In the genomic region with DNA sequence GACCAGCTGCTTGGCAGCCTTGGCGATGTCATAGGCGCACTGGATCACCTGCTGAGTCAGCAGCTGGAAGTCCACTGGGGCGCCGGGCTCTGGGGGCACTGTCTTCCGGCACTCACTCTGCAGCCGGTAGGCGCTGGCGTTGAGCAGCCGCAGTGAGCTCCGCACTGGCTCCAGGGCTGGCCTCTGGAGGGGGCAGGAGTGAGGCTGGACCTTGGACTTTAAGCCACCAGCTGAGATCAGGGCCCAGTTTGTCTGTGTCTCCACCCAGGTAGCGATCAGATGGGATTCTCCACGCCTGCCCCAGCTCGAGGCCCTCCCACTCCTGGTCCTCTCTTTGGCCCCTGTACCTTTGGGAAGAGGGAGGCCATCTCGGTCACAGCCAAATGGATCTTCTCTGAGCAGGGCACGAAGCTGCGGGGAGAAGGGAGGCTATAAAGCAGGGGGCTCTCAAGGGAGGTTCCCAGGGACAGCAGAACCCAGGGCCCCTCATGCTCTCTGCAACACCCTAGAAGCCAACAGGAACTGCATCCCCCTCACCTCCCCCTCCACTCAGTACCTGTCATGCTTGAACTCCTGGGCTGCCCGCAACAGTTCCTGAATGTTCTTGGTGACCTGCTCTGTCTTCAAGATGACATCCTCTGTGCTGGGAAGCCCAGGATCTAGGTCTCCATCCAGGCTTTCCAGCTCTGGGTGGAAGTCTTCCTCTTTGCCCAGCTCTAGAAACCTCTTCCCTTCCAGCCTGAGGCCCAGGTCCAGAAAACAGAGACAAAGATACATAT, we compare ENCODE assay signal across 1 cellular context.
TF ChIP-seq lines count a peak whose summit lies in the region.

No MANE protein-coding gene starts in this region.

TF ChIP-seq in HepG2, 621 proteins besides CTCF, POLR2A, EP300 and RAD21 (continued from another document and continues in another):
- TF ChIP-seq, protein P1, sequence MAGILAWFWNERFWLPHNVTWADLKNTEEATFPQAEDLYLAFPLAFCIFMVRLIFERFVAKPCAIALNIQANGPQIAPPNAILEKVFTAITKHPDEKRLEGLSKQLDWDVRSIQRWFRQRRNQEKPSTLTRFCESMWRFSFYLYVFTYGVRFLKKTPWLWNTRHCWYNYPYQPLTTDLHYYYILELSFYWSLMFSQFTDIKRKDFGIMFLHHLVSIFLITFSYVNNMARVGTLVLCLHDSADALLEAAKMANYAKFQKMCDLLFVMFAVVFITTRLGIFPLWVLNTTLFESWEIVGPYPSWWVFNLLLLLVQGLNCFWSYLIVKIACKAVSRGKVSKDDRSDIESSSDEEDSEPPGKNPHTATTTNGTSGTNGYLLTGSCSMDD (CRISPR knock-in tag; IDR thresholded peaks at IDR 0.05): no peak
- TF ChIP-seq KDM6A (CRISPR knock-in tag; IDR thresholded peaks at IDR 0.05; ENCODE audit: low read depth): peak; percentile 92
- no peak for TF ChIP-seq ZNF274 (CRISPR knock-in tag; IDR thresholded peaks at IDR 0.05)
- peak; percentile 87 for TF ChIP-seq ZFX (CRISPR knock-in tag; IDR thresholded peaks at IDR 0.05; ENCODE audit: low read depth)
- no peak for TF ChIP-seq ZNF180 (CRISPR knock-in tag; IDR thresholded peaks at IDR 0.05; ENCODE audit: borderline replicate concordance, low read depth)
- TF ChIP-seq TMF1 (CRISPR knock-in tag; IDR thresholded peaks at IDR 0.05; ENCODE audit: low read depth): 0 out of 2 replicates have a peak, but pooled peaks have one; percentile 67
- TF ChIP-seq ZNF709 (CRISPR knock-in tag; IDR thresholded peaks at IDR 0.05): peak; percentile 39; the same call in 1 of the 2 replicates
- TF ChIP-seq, protein P2, sequence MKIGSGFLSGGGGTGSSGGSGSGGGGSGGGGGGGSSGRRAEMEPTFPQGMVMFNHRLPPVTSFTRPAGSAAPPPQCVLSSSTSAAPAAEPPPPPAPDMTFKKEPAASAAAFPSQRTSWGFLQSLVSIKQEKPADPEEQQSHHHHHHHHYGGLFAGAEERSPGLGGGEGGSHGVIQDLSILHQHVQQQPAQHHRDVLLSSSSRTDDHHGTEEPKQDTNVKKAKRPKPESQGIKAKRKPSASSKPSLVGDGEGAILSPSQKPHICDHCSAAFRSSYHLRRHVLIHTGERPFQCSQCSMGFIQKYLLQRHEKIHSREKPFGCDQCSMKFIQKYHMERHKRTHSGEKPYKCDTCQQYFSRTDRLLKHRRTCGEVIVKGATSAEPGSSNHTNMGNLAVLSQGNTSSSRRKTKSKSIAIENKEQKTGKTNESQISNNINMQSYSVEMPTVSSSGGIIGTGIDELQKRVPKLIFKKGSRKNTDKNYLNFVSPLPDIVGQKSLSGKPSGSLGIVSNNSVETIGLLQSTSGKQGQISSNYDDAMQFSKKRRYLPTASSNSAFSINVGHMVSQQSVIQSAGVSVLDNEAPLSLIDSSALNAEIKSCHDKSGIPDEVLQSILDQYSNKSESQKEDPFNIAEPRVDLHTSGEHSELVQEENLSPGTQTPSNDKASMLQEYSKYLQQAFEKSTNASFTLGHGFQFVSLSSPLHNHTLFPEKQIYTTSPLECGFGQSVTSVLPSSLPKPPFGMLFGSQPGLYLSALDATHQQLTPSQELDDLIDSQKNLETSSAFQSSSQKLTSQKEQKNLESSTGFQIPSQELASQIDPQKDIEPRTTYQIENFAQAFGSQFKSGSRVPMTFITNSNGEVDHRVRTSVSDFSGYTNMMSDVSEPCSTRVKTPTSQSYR (CRISPR knock-in tag; IDR thresholded peaks at IDR 0.05; ENCODE audit: borderline replicate concordance): peak; percentile 60
- no peak for TF ChIP-seq ZNF207 (IDR thresholded peaks at IDR 0.05; ENCODE audit: borderline replicate concordance)
- TF ChIP-seq, protein P3, sequence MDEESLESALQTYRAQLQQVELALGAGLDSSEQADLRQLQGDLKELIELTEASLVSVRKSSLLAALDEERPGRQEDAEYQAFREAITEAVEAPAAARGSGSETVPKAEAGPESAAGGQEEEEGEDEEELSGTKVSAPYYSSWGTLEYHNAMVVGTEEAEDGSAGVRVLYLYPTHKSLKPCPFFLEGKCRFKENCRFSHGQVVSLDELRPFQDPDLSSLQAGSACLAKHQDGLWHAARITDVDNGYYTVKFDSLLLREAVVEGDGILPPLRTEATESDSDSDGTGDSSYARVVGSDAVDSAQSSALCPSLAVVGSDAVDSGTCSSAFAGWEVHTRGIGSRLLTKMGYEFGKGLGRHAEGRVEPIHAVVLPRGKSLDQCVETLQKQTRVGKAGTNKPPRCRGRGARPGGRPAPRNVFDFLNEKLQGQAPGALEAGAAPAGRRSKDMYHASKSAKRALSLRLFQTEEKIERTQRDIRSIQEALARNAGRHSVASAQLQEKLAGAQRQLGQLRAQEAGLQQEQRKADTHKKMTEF (CRISPR knock-in tag; IDR thresholded peaks at IDR 0.05): peak; percentile 76
- peak; percentile 96 for TF ChIP-seq MAFG (CRISPR knock-in tag; IDR thresholded peaks at IDR 0.05)
- TF ChIP-seq SOX6 (IDR thresholded peaks at IDR 0.05): no peak
- peak; percentile 81 for TF ChIP-seq SOX6 (CRISPR knock-in tag; IDR thresholded peaks at IDR 0.05)
- TF ChIP-seq PAX8 (CRISPR knock-in tag; IDR thresholded peaks at IDR 0.05; ENCODE audit: borderline replicate concordance): 0 out of 2 replicates have a peak, but pooled peaks have one; percentile 40
- peak; percentile 96 for TF ChIP-seq PAXIP1 (CRISPR knock-in tag; conservative IDR thresholded peaks at IDR 0.05)
- no peak for TF ChIP-seq ZNF101 (CRISPR knock-in tag; IDR thresholded peaks at IDR 0.05; ENCODE audit: borderline replicate concordance, low read depth)
- TF ChIP-seq GATAD2A (CRISPR knock-in tag; IDR thresholded peaks at IDR 0.05): peak; percentile 84
- peak; percentile 61; the same call in 1 of the 2 replicates for TF ChIP-seq DMAP1 (CRISPR knock-in tag; IDR thresholded peaks at IDR 0.05)
- peak; percentile 81; the same call in 1 of the 2 replicates for TF ChIP-seq KDM3A (CRISPR knock-in tag; IDR thresholded peaks at IDR 0.05; ENCODE audit: low read depth)
- no peak for TF ChIP-seq KLF9 (CRISPR knock-in tag; IDR thresholded peaks at IDR 0.05; ENCODE audit: low read depth)
- TF ChIP-seq XBP1 (CRISPR knock-in tag; IDR thresholded peaks at IDR 0.05): no peak
- TF ChIP-seq, protein P4, sequence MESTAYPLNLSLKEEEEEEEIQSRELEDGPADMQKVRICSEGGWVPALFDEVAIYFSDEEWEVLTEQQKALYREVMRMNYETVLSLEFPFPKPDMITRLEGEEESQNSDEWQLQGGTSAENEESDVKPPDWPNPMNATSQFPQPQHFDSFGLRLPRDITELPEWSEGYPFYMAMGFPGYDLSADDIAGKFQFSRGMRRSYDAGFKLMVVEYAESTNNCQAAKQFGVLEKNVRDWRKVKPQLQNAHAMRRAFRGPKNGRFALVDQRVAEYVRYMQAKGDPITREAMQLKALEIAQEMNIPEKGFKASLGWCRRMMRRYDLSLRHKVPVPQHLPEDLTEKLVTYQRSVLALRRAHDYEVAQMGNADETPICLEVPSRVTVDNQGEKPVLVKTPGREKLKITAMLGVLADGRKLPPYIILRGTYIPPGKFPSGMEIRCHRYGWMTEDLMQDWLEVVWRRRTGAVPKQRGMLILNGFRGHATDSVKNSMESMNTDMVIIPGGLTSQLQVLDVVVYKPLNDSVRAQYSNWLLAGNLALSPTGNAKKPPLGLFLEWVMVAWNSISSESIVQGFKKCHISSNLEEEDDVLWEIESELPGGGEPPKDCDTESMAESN (CRISPR knock-in tag; conservative IDR thresholded peaks at IDR 0.05): peak; percentile 65; the same call in 1 of the 2 replicates
- TF ChIP-seq, protein P5, sequence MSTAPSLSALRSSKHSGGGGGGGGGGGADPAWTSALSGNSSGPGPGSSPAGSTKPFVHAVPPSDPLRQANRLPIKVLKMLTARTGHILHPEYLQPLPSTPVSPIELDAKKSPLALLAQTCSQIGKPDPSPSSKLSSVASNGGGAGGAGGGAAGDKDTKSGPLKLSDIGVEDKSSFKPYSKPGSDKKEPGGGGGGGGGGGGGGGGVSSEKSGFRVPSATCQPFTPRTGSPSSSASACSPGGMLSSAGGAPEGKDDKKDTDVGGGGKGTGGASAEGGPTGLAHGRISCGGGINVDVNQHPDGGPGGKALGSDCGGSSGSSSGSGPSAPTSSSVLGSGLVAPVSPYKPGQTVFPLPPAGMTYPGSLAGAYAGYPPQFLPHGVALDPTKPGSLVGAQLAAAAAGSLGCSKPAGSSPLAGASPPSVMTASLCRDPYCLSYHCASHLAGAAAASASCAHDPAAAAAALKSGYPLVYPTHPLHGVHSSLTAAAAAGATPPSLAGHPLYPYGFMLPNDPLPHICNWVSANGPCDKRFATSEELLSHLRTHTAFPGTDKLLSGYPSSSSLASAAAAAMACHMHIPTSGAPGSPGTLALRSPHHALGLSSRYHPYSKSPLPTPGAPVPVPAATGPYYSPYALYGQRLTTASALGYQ (CRISPR knock-in tag; IDR thresholded peaks at IDR 0.05): peak; percentile 38; the same call in 1 of the 2 replicates
- no peak; the same call in 1 of the 2 replicates for TF ChIP-seq ZNF563 (CRISPR knock-in tag; IDR thresholded peaks at IDR 0.05)
- no peak for TF ChIP-seq MTA3 (CRISPR knock-in tag; IDR thresholded peaks at IDR 0.05)
- TF ChIP-seq, protein P6, sequence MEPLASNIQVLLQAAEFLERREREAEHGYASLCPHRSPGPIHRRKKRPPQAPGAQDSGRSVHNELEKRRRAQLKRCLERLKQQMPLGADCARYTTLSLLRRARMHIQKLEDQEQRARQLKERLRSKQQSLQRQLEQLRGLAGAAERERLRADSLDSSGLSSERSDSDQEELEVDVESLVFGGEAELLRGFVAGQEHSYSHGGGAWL (CRISPR knock-in tag; IDR thresholded peaks at IDR 0.05): no peak
- TF ChIP-seq KLF6 (CRISPR knock-in tag; IDR thresholded peaks at IDR 0.05): no peak
- TF ChIP-seq PITX1 (CRISPR knock-in tag; IDR thresholded peaks at IDR 0.05): peak; percentile 86
- peak; percentile 79; the same call in 1 of the 2 replicates for TF ChIP-seq HNRNPL (IDR thresholded peaks at IDR 0.05; ENCODE audit: low read depth, low read length)
- TF ChIP-seq FLYWCH1 (CRISPR knock-in tag; IDR thresholded peaks at IDR 0.05): no peak
- TF ChIP-seq JUN (CRISPR knock-in tag; IDR thresholded peaks at IDR 0.05): 0 out of 2 replicates have a peak, but pooled peaks have one; percentile 52
- peak; percentile 85 for TF ChIP-seq ZNF350 (CRISPR knock-in tag; IDR thresholded peaks at IDR 0.05; ENCODE audit: borderline replicate concordance, low read depth)
- no peak for TF ChIP-seq RFX3 (CRISPR knock-in tag; IDR thresholded peaks at IDR 0.05)
- 0 out of 2 replicates have a peak, but pooled peaks have one; percentile 31 for TF ChIP-seq NFYC (CRISPR knock-in tag; IDR thresholded peaks at IDR 0.05)
- TF ChIP-seq, protein P7, sequence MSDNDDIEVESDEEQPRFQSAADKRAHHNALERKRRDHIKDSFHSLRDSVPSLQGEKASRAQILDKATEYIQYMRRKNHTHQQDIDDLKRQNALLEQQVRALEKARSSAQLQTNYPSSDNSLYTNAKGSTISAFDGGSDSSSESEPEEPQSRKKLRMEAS (IDR thresholded peaks at IDR 0.05): peak; percentile 75
- no peak for TF ChIP-seq SP1 (IDR thresholded peaks at IDR 0.05)
- TF ChIP-seq SP1 (CRISPR knock-in tag; IDR thresholded peaks at IDR 0.05): peak; percentile 37; the same call in 1 of the 2 replicates
- TF ChIP-seq ZNF530 (CRISPR knock-in tag; IDR thresholded peaks at IDR 0.05; ENCODE audit: low read depth): no peak
- TF ChIP-seq PHB2 (IDR thresholded peaks at IDR 0.05; ENCODE audit: partially characterized antibody): no peak
- TF ChIP-seq ZNF891 (CRISPR knock-in tag; IDR thresholded peaks at IDR 0.05): no peak
- TF ChIP-seq, protein P8, sequence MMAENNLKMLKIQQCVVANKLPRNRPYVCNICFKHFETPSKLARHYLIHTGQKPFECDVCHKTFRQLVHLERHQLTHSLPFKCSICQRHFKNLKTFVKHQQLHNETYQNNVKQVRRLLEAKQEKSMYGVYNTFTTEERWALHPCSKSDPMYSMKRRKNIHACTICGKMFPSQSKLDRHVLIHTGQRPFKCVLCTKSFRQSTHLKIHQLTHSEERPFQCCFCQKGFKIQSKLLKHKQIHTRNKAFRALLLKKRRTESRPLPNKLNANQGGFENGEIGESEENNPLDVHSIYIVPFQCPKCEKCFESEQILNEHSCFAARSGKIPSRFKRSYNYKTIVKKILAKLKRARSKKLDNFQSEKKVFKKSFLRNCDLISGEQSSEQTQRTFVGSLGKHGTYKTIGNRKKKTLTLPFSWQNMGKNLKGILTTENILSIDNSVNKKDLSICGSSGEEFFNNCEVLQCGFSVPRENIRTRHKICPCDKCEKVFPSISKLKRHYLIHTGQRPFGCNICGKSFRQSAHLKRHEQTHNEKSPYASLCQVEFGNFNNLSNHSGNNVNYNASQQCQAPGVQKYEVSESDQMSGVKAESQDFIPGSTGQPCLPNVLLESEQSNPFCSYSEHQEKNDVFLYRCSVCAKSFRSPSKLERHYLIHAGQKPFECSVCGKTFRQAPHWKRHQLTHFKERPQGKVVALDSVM (CRISPR knock-in tag; IDR thresholded peaks at IDR 0.05): peak; percentile 67; the same call in 1 of the 2 replicates
- no peak for TF ChIP-seq ZNF879 (CRISPR knock-in tag; IDR thresholded peaks at IDR 0.05)
- TF ChIP-seq, protein P9, sequence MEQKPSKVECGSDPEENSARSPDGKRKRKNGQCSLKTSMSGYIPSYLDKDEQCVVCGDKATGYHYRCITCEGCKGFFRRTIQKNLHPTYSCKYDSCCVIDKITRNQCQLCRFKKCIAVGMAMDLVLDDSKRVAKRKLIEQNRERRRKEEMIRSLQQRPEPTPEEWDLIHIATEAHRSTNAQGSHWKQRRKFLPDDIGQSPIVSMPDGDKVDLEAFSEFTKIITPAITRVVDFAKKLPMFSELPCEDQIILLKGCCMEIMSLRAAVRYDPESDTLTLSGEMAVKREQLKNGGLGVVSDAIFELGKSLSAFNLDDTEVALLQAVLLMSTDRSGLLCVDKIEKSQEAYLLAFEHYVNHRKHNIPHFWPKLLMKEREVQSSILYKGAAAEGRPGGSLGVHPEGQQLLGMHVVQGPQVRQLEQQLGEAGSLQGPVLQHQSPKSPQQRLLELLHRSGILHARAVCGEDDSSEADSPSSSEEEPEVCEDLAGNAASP (CRISPR knock-in tag; IDR thresholded peaks at IDR 0.05; ENCODE audit: borderline replicate concordance): peak; percentile 52
- TF ChIP-seq KDM5B (CRISPR knock-in tag; IDR thresholded peaks at IDR 0.05; ENCODE audit: borderline replicate concordance): peak; percentile 76; the same call in 1 of the 2 replicates
- no peak for TF ChIP-seq MYNN (CRISPR knock-in tag; IDR thresholded peaks at IDR 0.05; ENCODE audit: low read depth)
